In the genomic region with DNA sequence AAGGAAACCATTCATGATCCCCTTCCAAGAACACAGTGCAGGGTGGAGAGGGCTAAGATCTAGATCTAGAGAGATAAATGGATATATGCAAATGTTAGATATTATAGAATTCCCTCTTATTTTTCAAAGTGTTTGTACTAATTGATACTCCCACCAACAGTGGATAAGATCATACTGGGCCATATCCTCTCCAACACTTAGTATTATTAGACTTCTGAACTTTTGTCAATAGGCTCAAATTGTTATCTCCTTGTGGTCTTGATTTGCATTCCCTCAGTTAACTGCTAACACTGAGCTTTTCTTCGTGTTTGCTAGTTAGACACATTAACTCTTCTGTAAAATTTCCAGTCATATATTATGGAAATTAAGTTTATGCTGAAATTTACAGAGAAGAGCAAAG, we compare ENCODE assay signal across 6 cellular contexts. TPM values are rescaled to one million over a fixed set of nuclear protein-coding genes. Genes with fewer than 3 reads are reported as not detected.
"Had no signal": no experiment of that assay in that cellular context is flagged by ENCODE, and none has a peak within 500 bp of the region (broad histone marks: within the 10 kb centered on the region; RNA-seq: fewer than 3 reads in every experiment).

No MANE protein-coding gene starts in this region.

- H3K27me3 Mint-ChIP-seq: IgD-negative memory B cell had no signal

- DNase-seq: IMR-90, KBM-7 had no signal

- H3K4me3 ChIP-seq: K562 had no signal

- H3K4me3 Mint-ChIP-seq: IgD-negative memory B cell had no signal

- ATAC-seq: HepG2, K562 had no signal

- H3K27ac ChIP-seq: HL-60 had no signal

- H3K27ac Mint-ChIP-seq: IgD-negative memory B cell had no signal

RNA-seq across cellular contexts. Expression of a gene that starts 56.5 kb away (rescaled TPM):
- total RNA-seq: IMR-90, K562 had no signal
- polyA plus RNA-seq: IgD-negative memory B cell, IMR-90, K562 had no signal
